17 cellular contexts compared by ENCODE assay signal in genomic region chr1:197686702-197687355, GRCh38.
DNase-seq lines count a peak whose midpoint lies in the region; ATAC-seq, FAIRE-seq and TF ChIP-seq lines count a peak whose summit lies in the region.
"Had no signal": no experiment of that assay in that cellular context is flagged by ENCODE, and none has a peak within 500 bp of the region (broad histone marks: within the 10 kb centered on the region; RNA-seq: fewer than 3 reads in every experiment).

No MANE protein-coding gene starts in this region.

- H3K4ac ChIP-seq in mesendoderm (ENCODE audit: low read depth, low read length), result no peak overlapping the region

- TF ChIP-seq CTCF in K562 (IDR thresholded peaks at IDR 0.05 in 2 of 3, conservative IDR thresholded peaks at IDR 0.05 in 1 of 3; ENCODE audit: insufficient read depth in 2 of 3, low read depth in 1 of 3, low read length in 3 of 3), result no peak

- no peak overlapping the region for H3K56ac ChIP-seq in mesendoderm (ENCODE audit: low read length)

- H3K27me3 ChIP-seq in HUES6 (ENCODE audit: control insufficient read depth, insufficient read depth, low read length) (no peaks in the 10 kb centered on the region), K562 (ENCODE audit: control insufficient read depth in 2 of 2, insufficient read depth in 2 of 2, low read length in 2 of 2) (no peaks in the 10 kb centered on the region), mesendoderm (ENCODE audit: insufficient read depth, low read length, poor library complexity) (no peaks in the 10 kb centered on the region), MG63 (no peaks in the 10 kb centered on the region)
- H3K27me3 ChIP-seq: BLaER1 had no signal

- H3K79me1 ChIP-seq in mesendoderm (ENCODE audit: low read length), result no peaks in the 10 kb centered on the region

- H4K8ac ChIP-seq in mesendoderm (ENCODE audit: low read depth, low read length), result no peak overlapping the region

- H3K23ac ChIP-seq in mesendoderm (ENCODE audit: low read length), result no peak overlapping the region

- H4K5ac ChIP-seq in mesendoderm (ENCODE audit: low read length), result no peak overlapping the region

- no peak overlapping the region for H3K4me2 ChIP-seq in K562 (ENCODE audit: insufficient read depth, low read length)
- H3K4me2 ChIP-seq in mesendoderm (ENCODE audit: low read length), result no peak overlapping the region
- H3K4me2 ChIP-seq: BLaER1 had no signal

- no peak for TF ChIP-seq EP300 in K562 (IDR thresholded peaks at IDR 0.05; ENCODE audit: low read length)

- H4K20me1 ChIP-seq in K562 (replicated peaks; ENCODE audit: control insufficient read depth, insufficient read depth, low read length), result no peaks in the 10 kb centered on the region
- H4K20me1 ChIP-seq: BLaER1 had no signal

- peaks cover under 1% of the 10 kb centered on the region for H3K4me1 Mint-ChIP-seq in activated T-cell treated with anti-CD3 and anti-CD28 coated beads, Interleukin-2, amount 50 U/mL, for 72 hours (ENCODE audit: low read depth)

- no peak overlapping the region for H3K4me3 ChIP-seq in HUES6 (ENCODE audit: low read depth, low read length)
- no peak overlapping the region for H3K4me3 ChIP-seq in K562
- no peak overlapping the region for H3K4me3 ChIP-seq in mesendoderm (ENCODE audit: low read length)
- H3K4me3 ChIP-seq in MG63, result no peak overlapping the region
- H3K4me3 ChIP-seq: BLaER1, HAP-1 had no signal

- H2BK15ac ChIP-seq in mesendoderm (replicated peaks; ENCODE audit: low read depth), result peak overlapping the region; percentile 92

- H3K18ac ChIP-seq in mesendoderm (ENCODE audit: low read length), result no peak overlapping the region

- WGBS in K562 (ENCODE audit: insufficient coverage, low coverage, missing lambda C conversion rate), result 57% methylated on average over 6 of the region's 6 CpGs
- WGBS in mesendoderm (ENCODE audit: extremely low coverage, insufficient coverage, low lambda C conversion rate), result no CpG with 5 or more reads among the region's 6 CpGs

- H3K36me3 ChIP-seq in HUES6 (ENCODE audit: control insufficient read depth, insufficient read depth, low read length) (no peaks in the 10 kb centered on the region), K562 (ENCODE audit: control insufficient read depth, insufficient read depth, low read length) (peaks cover 3% of the 10 kb centered on the region; the same call in 1 of the 3 replicates), mesendoderm (ENCODE audit: control insufficient read depth, insufficient read depth, low read length) (no peaks in the 10 kb centered on the region), MG63 (no peaks in the 10 kb centered on the region)
- H3K36me3 ChIP-seq: HAP-1 had no signal

- POLR2A ChIA-PET in K562 (lab: Yijun Ruan, JAX), result interaction anchor here (0.9 kb wide), 1 partner anchor 9 kb away, joined by 3 read pairs; no protein-coding TSS in a partner anchor

- H3K27ac ChIP-seq in HUES6 (ENCODE audit: low read depth, low read length) (0 out of 2 replicates have a peak overlapping the region, but pooled peaks have one; percentile 10), K562 (ENCODE audit: extremely low read depth, low read depth, low read length) (no peak overlapping the region), mesendoderm (ENCODE audit: low read depth, low read length) (no peak overlapping the region)
- H3K27ac ChIP-seq: BLaER1 had no signal

- no peaks in the 10 kb centered on the region for H3K9me1 ChIP-seq in K562 (ENCODE audit: control insufficient read depth, insufficient read depth, low read length)

- no peaks in the 10 kb centered on the region for H3K4me1 ChIP-seq in HUES6 (ENCODE audit: control insufficient read depth, insufficient read depth, low read length)
- H3K4me1 ChIP-seq in K562 (replicated peaks in 1 of 2; ENCODE audit: control insufficient read depth in 2 of 2, insufficient read depth in 2 of 2, low read length in 2 of 2), result no peaks in the 10 kb centered on the region
- H3K4me1 ChIP-seq in mesendoderm (ENCODE audit: control insufficient read depth, low read depth, low read length), result peaks cover 2% of the 10 kb centered on the region
- H3K4me1 ChIP-seq: BLaER1 had no signal

- CTCF ChIA-PET in K562 (lab: Yijun Ruan, JAX; ENCODE audit: low intra/inter-chr PET ratio), result no interaction called here

- peaks cover 13 to 14% of the 10 kb centered on the region in 2 donors for H3K36me3 Mint-ChIP-seq in activated T-cell treated with anti-CD3 and anti-CD28 coated beads, Interleukin-2, amount 50 U/mL, for 72 hours (ENCODE audit: insufficient read depth in 2 of 2)

- H3K79me2 ChIP-seq in K562 (ENCODE audit: control insufficient read depth, insufficient read depth, low read length), result no peaks in the 10 kb centered on the region
- H3K79me2 ChIP-seq in mesendoderm (ENCODE audit: control insufficient read depth, insufficient read depth, low read length), result no peaks in the 10 kb centered on the region

- H3K9ac ChIP-seq in HUES6 (ENCODE audit: low read length) (no peak overlapping the region), K562 (ENCODE audit: insufficient read depth in 1 of 2, low read depth in 2 of 2, low read length in 2 of 2) (no peak overlapping the region), mesendoderm (ENCODE audit: low read length) (no peak overlapping the region)
- H3K9ac ChIP-seq: BLaER1 had no signal

- no peak for TF ChIP-seq RAD21 in K562 (CRISPR knock-in tag; conservative IDR thresholded peaks at IDR 0.05 in 1 of 2, IDR thresholded peaks at IDR 0.05 in 1 of 2)

- no peak for DNase-seq in activated T-cell treated with anti-CD3 and anti-CD28 coated beads, Interleukin-2, amount 50 U/mL, for 72 hours
- no peak for DNase-seq in activated T-cell treated with anti-CD3 and anti-CD28 coated beads, Interleukin-2, amount 50 U/mL, for 48 hours
- DNase-seq in K562 (ENCODE audit: extremely low read depth in 1 of 4, low spot score in 3 of 4) (no peak), mesendoderm (no peak), MG63 (no peak), globus pallidus (ENCODE audit: low spot score) (no peak)
- DNase-seq in stimulated activated naive CD4-positive, alpha-beta T cell treated with Interleukin-2 at 50 U/mL for 16 hours (lab: John Stamatoyannopoulos, UW), result no peak
- DNase-seq: 8988T; CD4-positive, alpha-beta memory T cell; DMS79 treated with DMSO at 0.1 percent for 48 hours; GF-D8; IMR-90 had no signal

- H2BK5ac ChIP-seq in mesendoderm (ENCODE audit: low read length), result no peak overlapping the region

- in situ Hi-C loops in K562 (cut with MboI), result no loop called here

- TF ChIP-seq POLR2A in K562 (conservative IDR thresholded peaks at IDR 0.05), result no peak

- H3K4me3 Mint-ChIP-seq in activated T-cell treated with anti-CD3 and anti-CD28 coated beads, Interleukin-2, amount 50 U/mL, for 72 hours, result no peak overlapping the region
- H3K4me3 Mint-ChIP-seq: CD14-positive monocyte; CD4-positive, alpha-beta memory T cell had no signal

- BruUV-seq in K562 (replicated peaks; lab: Mats Ljungman, UMichigan), result no TSS peak

- H3K9me3 Mint-ChIP-seq in activated T-cell treated with anti-CD3 and anti-CD28 coated beads, Interleukin-2, amount 50 U/mL, for 72 hours, result peaks cover 6 to 8% of the 10 kb centered on the region in 2 donors

- ATAC-seq in activated T-cell treated with anti-CD3 and anti-CD28 coated beads, Interleukin-2, amount 50 U/mL, for 72 hours (replicated peaks in 1 of 2), result no peak
- peak; percentile 47; the same call in 1 of the 3 replicates for ATAC-seq in K562

- intact Hi-C loops in K562 (cut with micrococcal nuclease), result no loop called here

- H3K9me3 ChIP-seq in HUES6 (ENCODE audit: control insufficient read depth, insufficient read depth, low read depth, low read length) (peaks cover 7% of the 10 kb centered on the region; the same call in 1 of the 2 replicates), K562 (replicated peaks; ENCODE audit: control insufficient read depth, insufficient read depth, low read depth, low read length) (no peaks in the 10 kb centered on the region; the same call in 1 of the 2 replicates), MG63 (peaks cover 11% of the 10 kb centered on the region)

- no peak overlapping the region for H2BK120ac ChIP-seq in mesendoderm (ENCODE audit: low read depth, low read length)

- FAIRE-seq in K562 (lab: Jason Lieb, UNC), result no peak
- FAIRE-seq: H1 had no signal

- H2AFZ ChIP-seq in K562 (ENCODE audit: low read depth, low read length), result no peak overlapping the region

- H3K27ac Mint-ChIP-seq in activated T-cell treated with anti-CD3 and anti-CD28 coated beads, Interleukin-2, amount 50 U/mL, for 72 hours, result peak overlapping the region; percentile 33

- H2AK5ac ChIP-seq in mesendoderm (ENCODE audit: low read length), result no peak overlapping the region

- H3K27me3 Mint-ChIP-seq in activated T-cell treated with anti-CD3 and anti-CD28 coated beads, Interleukin-2, amount 50 U/mL, for 72 hours (ENCODE audit: low read depth), result no peaks in the 10 kb centered on the region
- H3K27me3 Mint-ChIP-seq: CD4-positive, alpha-beta memory T cell had no signal

TF ChIP-seq in K562, 482 proteins besides CTCF, POLR2A, EP300 and RAD21:
- TF ChIP-seq NR2C1 (IDR thresholded peaks at IDR 0.05), result no peak
- no peak for TF ChIP-seq NR2C1 (tag; IDR thresholded peaks at IDR 0.05)
